In the genomic region with DNA sequence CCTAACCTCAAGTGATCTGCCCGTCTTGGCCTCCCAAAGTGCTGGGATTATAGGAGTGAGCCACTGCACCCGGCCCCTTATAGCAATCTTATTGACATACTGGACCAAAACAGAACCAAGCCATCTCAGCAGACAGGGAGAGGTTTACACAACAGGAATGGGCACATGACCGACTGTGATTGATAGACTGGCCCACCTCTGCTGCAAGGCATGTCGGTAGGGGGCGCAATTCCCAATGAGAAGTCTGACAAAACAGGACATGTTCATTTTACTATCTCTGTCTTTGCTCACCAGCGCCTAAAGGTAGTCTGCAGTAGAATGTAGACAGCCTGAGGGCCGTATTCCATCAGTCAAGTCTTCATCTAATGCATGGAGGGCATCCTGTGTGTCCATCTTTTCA, we compare ENCODE assay signal across 9 cellular contexts. TPM values are rescaled to one million over a fixed set of nuclear protein-coding genes. Genes with fewer than 3 reads are reported as not detected.
DNase-seq lines count a peak whose midpoint lies in the region; ATAC-seq and TF ChIP-seq lines count a peak whose summit lies in the region.
"Had no signal": no experiment of that assay in that cellular context is flagged by ENCODE, and none has a peak within 500 bp of the region (broad histone marks: within the 10 kb centered on the region; RNA-seq: fewer than 3 reads in every experiment).

No MANE protein-coding gene starts in this region.

- no peaks in the 10 kb centered on the region for H3K4me1 ChIP-seq in CD4-positive, alpha-beta memory T cell (ENCODE audit: insufficient read depth, low read length)

- no peak overlapping the region for H3K9ac ChIP-seq in neural cell (ENCODE audit: low read length)

- peaks cover 10% of the 10 kb centered on the region for H3K27me3 ChIP-seq in CD4-positive, alpha-beta memory T cell (ENCODE audit: insufficient read depth, low read length)
- H3K27me3 ChIP-seq in neural cell (ENCODE audit: insufficient read depth, low read depth, low read length), result peaks cover 19% of the 10 kb centered on the region

- no peak for TF ChIP-seq RAD21 in neural cell (conservative IDR thresholded peaks at IDR 0.05)

- H3K4me1 Mint-ChIP-seq in CD4-positive, alpha-beta memory T cell, result peaks cover 0 to 5% (median 0%) of the 10 kb centered on the region in 4 donors
- H3K4me1 Mint-ChIP-seq in activated naive CD8-positive, alpha-beta T cell treated with anti-CD3 and anti-CD28 coated beads, Interleukin-2, amount 50 U/mL, for 24 hours, result no peaks in the 10 kb centered on the region

- peak; percentile 27 for TF ChIP-seq CTCF in neural cell (IDR thresholded peaks at IDR 0.05; ENCODE audit: poor library complexity, severe bottlenecking)

- no peaks in the 10 kb centered on the region for H3K9me2 ChIP-seq in neural cell (ENCODE audit: insufficient read depth, low read length)

- H3K36me3 Mint-ChIP-seq in CD4-positive, alpha-beta memory T cell, result no peaks in the 10 kb centered on the region
- no peaks in the 10 kb centered on the region for H3K36me3 Mint-ChIP-seq in activated naive CD8-positive, alpha-beta T cell treated with anti-CD3 and anti-CD28 coated beads, Interleukin-2, amount 50 U/mL, for 24 hours (ENCODE audit: low read depth)

- H3K27ac ChIP-seq in CD4-positive, alpha-beta memory T cell (ENCODE audit: low read depth, low read length), result no peak overlapping the region
- no peak overlapping the region for H3K27ac ChIP-seq in neural cell (ENCODE audit: low read length)

- H4K20me1 ChIP-seq in neural cell (ENCODE audit: insufficient read depth), result no peaks in the 10 kb centered on the region

- H2AFZ ChIP-seq in neural cell (ENCODE audit: low read depth, low read length), result no peak overlapping the region

- CTCF ChIA-PET in CD4-positive, alpha-beta memory T cell (lab: Charles Lee; ENCODE audit: partially characterized antibody), result interaction anchor here (0.7 to 5.9 kb wide), 5 partner anchors 11 to 521 kb away, joined by 3 to 34 read pairs (median 4); no protein-coding TSS in a partner anchor

- no peak overlapping the region for H3K4me2 ChIP-seq in neural cell (ENCODE audit: low read length)

- H3K9me3 Mint-ChIP-seq in CD4-positive, alpha-beta memory T cell, result peaks cover 0 to 8% (median 2%) of the 10 kb centered on the region in 8 donors
- peaks cover 6% of the 10 kb centered on the region for H3K9me3 Mint-ChIP-seq in activated naive CD8-positive, alpha-beta T cell treated with anti-CD3 and anti-CD28 coated beads, Interleukin-2, amount 50 U/mL, for 24 hours

- ATAC-seq in GM21447 (IDR thresholded peaks at IDR 0.05; ENCODE audit: unreplicated experiment), result peak; percentile 45
- ATAC-seq in activated naive CD8-positive, alpha-beta T cell treated with anti-CD3 and anti-CD28 coated beads, Interleukin-2, amount 50 U/mL, for 24 hours, result no peak
- ATAC-seq in HG03135 (IDR thresholded peaks at IDR 0.05; ENCODE audit: unreplicated experiment), result no peak

- no peak overlapping the region for H3K27ac Mint-ChIP-seq in CD4-positive, alpha-beta memory T cell
- no peak overlapping the region for H3K27ac Mint-ChIP-seq in activated naive CD8-positive, alpha-beta T cell treated with anti-CD3 and anti-CD28 coated beads, Interleukin-2, amount 50 U/mL, for 24 hours
- H3K27ac Mint-ChIP-seq: memory B cell had no signal

- peaks cover 25 to 36% of the 10 kb centered on the region in 2 donors for H3K27me3 Mint-ChIP-seq in CD4-positive, alpha-beta memory T cell
- peaks cover 45% of the 10 kb centered on the region for H3K27me3 Mint-ChIP-seq in activated naive CD8-positive, alpha-beta T cell treated with anti-CD3 and anti-CD28 coated beads, Interleukin-2, amount 50 U/mL, for 24 hours

- intact Hi-C loops in CD4-positive, alpha-beta memory T cell (cut with micrococcal nuclease), result loop anchor here (1.0 to 10.0 kb wide), 2 partner anchors 274 to 521 kb away; no protein-coding TSS in a partner anchor

- POLR2A ChIA-PET in CD4-positive, alpha-beta memory T cell (lab: Charles Lee; ENCODE audit: partially characterized antibody), result interaction anchor here (0.6 kb wide), 1 partner anchor 26 kb away, joined by 3 read pairs; no protein-coding TSS in a partner anchor

- no peak overlapping the region for H3K4me3 ChIP-seq in CD4-positive, alpha-beta memory T cell (ENCODE audit: low read length in 2 of 2)
- H3K4me3 ChIP-seq in neural cell (ENCODE audit: low read length), result no peak overlapping the region

- no peaks in the 10 kb centered on the region for H3K36me3 ChIP-seq in CD4-positive, alpha-beta memory T cell (ENCODE audit: insufficient read depth, low read length)
- H3K36me3 ChIP-seq in neural cell (ENCODE audit: insufficient read depth, low read length), result no peaks in the 10 kb centered on the region

- no peaks in the 10 kb centered on the region for H3K9me3 ChIP-seq in CD4-positive, alpha-beta memory T cell (ENCODE audit: control insufficient read depth in 1 of 2, low read length in 2 of 2)
- H3K9me3 ChIP-seq in neural cell (ENCODE audit: low read length), result no peaks in the 10 kb centered on the region

- H3K4me3 Mint-ChIP-seq in CD4-positive, alpha-beta memory T cell, result peak overlapping the region in 1 of 8 donors; percentile 63
- no peak overlapping the region for H3K4me3 Mint-ChIP-seq in activated naive CD8-positive, alpha-beta T cell treated with anti-CD3 and anti-CD28 coated beads, Interleukin-2, amount 50 U/mL, for 24 hours

- no peaks in the 10 kb centered on the region for H3F3A ChIP-seq in neural cell (ENCODE audit: insufficient read depth, low read length, poor library complexity, severe bottlenecking)

- peak in 4 of 5 donors; percentile 28 to 36 (median 34) for DNase-seq in CD4-positive, alpha-beta memory T cell
- DNase-seq in NOMO-1 treated with dmso at 0.1 percent for 144 hours (lab: John Stamatoyannopoulos, UW; ENCODE audit: unreplicated experiment) (peak; percentile 32), RKO (ENCODE audit: low spot score) (no peak), NCI-H2081 treated with DMSO at 0.1 percent for 48 hours (lab: John Stamatoyannopoulos, UW) (no peak)
- peak; percentile 64 for DNase-seq in activated naive CD8-positive, alpha-beta T cell treated with anti-CD3 and anti-CD28 coated beads, Interleukin-2, amount 50 U/mL, for 24 hours

- TF ChIP-seq EP300 in neural cell (conservative IDR thresholded peaks at IDR 0.05; ENCODE audit: poor library complexity, severe bottlenecking), result no peak

- no peaks in the 10 kb centered on the region for H3K79me2 ChIP-seq in neural cell (replicated peaks; ENCODE audit: insufficient read depth, low read length)

TF ChIP-seq in neural cell, 6 proteins besides CTCF, POLR2A, EP300 and RAD21:
- TF ChIP-seq MXI1 (conservative IDR thresholded peaks at IDR 0.05; ENCODE audit: poor library complexity, severe bottlenecking) (no peak), EZH2 (IDR thresholded peaks at IDR 0.05; ENCODE audit: borderline replicate concordance, insufficient read depth, low read length, poor library complexity, severe bottlenecking) (no peak), SMC3 (conservative IDR thresholded peaks at IDR 0.05; ENCODE audit: poor library complexity) (no peak), TAF1 (IDR thresholded peaks at IDR 0.05; ENCODE audit: low read depth) (no peak), POLR2AphosphoS5 (IDR thresholded peaks at IDR 0.05) (no peak)
- TF ChIP-seq, protein P1, sequence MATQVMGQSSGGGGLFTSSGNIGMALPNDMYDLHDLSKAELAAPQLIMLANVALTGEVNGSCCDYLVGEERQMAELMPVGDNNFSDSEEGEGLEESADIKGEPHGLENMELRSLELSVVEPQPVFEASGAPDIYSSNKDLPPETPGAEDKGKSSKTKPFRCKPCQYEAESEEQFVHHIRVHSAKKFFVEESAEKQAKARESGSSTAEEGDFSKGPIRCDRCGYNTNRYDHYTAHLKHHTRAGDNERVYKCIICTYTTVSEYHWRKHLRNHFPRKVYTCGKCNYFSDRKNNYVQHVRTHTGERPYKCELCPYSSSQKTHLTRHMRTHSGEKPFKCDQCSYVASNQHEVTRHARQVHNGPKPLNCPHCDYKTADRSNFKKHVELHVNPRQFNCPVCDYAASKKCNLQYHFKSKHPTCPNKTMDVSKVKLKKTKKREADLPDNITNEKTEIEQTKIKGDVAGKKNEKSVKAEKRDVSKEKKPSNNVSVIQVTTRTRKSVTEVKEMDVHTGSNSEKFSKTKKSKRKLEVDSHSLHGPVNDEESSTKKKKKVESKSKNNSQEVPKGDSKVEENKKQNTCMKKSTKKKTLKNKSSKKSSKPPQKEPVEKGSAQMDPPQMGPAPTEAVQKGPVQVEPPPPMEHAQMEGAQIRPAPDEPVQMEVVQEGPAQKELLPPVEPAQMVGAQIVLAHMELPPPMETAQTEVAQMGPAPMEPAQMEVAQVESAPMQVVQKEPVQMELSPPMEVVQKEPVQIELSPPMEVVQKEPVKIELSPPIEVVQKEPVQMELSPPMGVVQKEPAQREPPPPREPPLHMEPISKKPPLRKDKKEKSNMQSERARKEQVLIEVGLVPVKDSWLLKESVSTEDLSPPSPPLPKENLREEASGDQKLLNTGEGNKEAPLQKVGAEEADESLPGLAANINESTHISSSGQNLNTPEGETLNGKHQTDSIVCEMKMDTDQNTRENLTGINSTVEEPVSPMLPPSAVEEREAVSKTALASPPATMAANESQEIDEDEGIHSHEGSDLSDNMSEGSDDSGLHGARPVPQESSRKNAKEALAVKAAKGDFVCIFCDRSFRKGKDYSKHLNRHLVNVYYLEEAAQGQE (IDR thresholded peaks at IDR 0.05; ENCODE audit: borderline replicate concordance), result no peak

RNA-seq across cellular contexts. Expression of a gene that starts 2.0 kb away (rescaled TPM):
- not detected for total RNA-seq in CD4-positive, alpha-beta memory T cell
- not detected for polyA plus RNA-seq in CD4-positive, alpha-beta memory T cell
- 0.68 and 7.7 TPM in 2 replicates for polyA plus RNA-seq in neural cell
- polyA minus RNA-seq in neural cell, result 1.4 and 1.5 TPM in 2 replicates

Comparison
In these comparisons a context has a peak if more than half of its experiments do, and no peak if none do; other contexts are left out.
1. DNase-seq: peak in CD4-positive, alpha-beta memory T cell (4 of 5), NOMO-1 treated with dmso at 0.1 percent for 144 hours (single experiment) and activated naive CD8-positive, alpha-beta T cell treated with anti-CD3 and anti-CD28 coated beads, Interleukin-2, amount 50 U/mL, for 24 hours (single experiment); none in RKO (single experiment) and NCI-H2081 treated with DMSO at 0.1 percent for 48 hours (single experiment).